19 cellular contexts compared by ENCODE assay signal in the genomic region with DNA sequence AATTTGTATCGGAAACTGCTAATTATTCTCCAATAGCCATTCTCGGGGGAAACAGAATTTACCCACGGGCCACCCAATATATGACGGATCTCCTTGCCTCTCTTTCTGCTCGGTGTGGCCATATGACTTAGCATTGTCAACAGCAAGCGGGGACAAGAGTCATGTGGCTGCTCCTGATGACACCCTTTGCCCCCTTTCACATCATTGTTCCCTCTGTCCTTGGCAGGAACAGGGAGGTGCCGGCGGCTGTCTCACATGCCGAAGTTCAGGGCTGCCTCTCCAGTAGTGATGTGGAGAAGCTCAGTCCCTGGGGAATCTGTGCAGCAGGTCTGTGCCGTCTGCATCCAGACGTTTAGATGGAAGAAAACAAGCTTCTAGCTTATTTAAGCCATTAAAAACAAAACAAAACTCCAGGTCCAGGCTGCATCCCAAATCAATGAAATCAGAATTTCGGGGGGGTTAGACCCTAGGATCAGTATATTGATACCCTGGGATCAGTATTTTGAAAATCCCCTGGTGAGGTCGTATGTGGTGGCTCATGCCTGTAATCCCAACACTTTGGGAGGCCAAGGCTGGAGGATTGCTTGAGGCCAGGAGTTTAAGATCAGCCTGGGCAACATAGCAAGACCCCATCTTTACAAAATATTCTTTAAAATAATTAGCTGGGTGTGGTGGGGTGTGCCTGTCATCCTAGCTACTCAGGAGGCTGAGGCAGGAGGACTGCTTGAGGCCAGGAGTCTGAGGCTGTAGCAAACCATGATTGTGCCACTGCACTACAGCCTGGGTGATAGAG. TPM values are rescaled to one million over a fixed set of nuclear protein-coding genes. Genes with fewer than 3 reads are reported as not detected.
"Had no signal": no experiment of that assay in that cellular context is flagged by ENCODE, and none has a peak within 500 bp of the region (broad histone marks: within the 10 kb centered on the region; RNA-seq: fewer than 3 reads in every experiment).

No MANE protein-coding gene starts in this region.

- H3K4me1 ChIP-seq: upper lobe of left lung had no signal

- H3K27ac ChIP-seq: brain microvascular endothelial cell, upper lobe of left lung had no signal

- H3K4me1 Mint-ChIP-seq: immature natural killer cell; stimulated activated memory B cell treated with anti-CD40 and anti-IgM and Interleukin-4, amounts not matched to agents 10 μg/mL and 1 μg/mL and 100 μg/mL, for 72 hours had no signal

- H3K27ac Mint-ChIP-seq: activated naive CD8-positive, alpha-beta T cell; endodermal cell; immature natural killer cell; stimulated activated memory B cell treated with anti-CD40 and anti-IgM and Interleukin-4, amounts not matched to agents 10 μg/mL and 1 μg/mL and 100 μg/mL, for 72 hours had no signal

- DNase-seq: activated CD4-positive, alpha-beta T cell treated with anti-CD3 and anti-CD28 coated beads for 1 hour; activated CD4-positive, alpha-beta T cell treated with anti-CD3 and anti-CD28 coated beads, Interleukin-2, amount 50 U/mL, for 48 hours; activated gamma-delta T cell; activated T-cell treated with anti-CD3 and anti-CD28 coated beads, Interleukin-2, amount 50 U/mL, for 48 hours; amygdala; brain microvascular endothelial cell; endodermal cell; erythroblast; immature natural killer cell; mesenchymal stem cell; T-helper 9 cell; upper lobe of left lung had no signal

- H3K4me3 Mint-ChIP-seq: activated naive CD8-positive, alpha-beta T cell; endodermal cell; immature natural killer cell; stimulated activated memory B cell treated with anti-CD40 and anti-IgM and Interleukin-4, amounts not matched to agents 10 μg/mL and 1 μg/mL and 100 μg/mL, for 72 hours had no signal

- H3K4me3 ChIP-seq: pancreas, smooth muscle cell, upper lobe of left lung had no signal

- H3K27me3 ChIP-seq: brain microvascular endothelial cell, pancreas, upper lobe of left lung had no signal

- H3K9me3 ChIP-seq: pancreas, upper lobe of left lung had no signal

- H3K27me3 Mint-ChIP-seq: activated naive CD8-positive, alpha-beta T cell had no signal

- H3K9me3 Mint-ChIP-seq: endodermal cell; immature natural killer cell; stimulated activated memory B cell treated with anti-CD40 and anti-IgM and Interleukin-4, amounts not matched to agents 10 μg/mL and 1 μg/mL and 100 μg/mL, for 72 hours had no signal

- H3K36me3 Mint-ChIP-seq: activated naive CD8-positive, alpha-beta T cell; immature natural killer cell; stimulated activated memory B cell treated with anti-CD40 and anti-IgM and Interleukin-4, amounts not matched to agents 10 μg/mL and 1 μg/mL and 100 μg/mL, for 72 hours had no signal

- ATAC-seq: stimulated activated memory B cell treated with anti-CD40 and anti-IgM and Interleukin-4, amounts not matched to agents 10 μg/mL and 1 μg/mL and 100 μg/mL, for 72 hours had no signal

- FAIRE-seq: pancreas had no signal

- H3K36me3 ChIP-seq: brain microvascular endothelial cell, pancreas, upper lobe of left lung had no signal

RNA-seq across cellular contexts. Expression of a gene that starts 10.8 kb away (rescaled TPM):
- polyA plus RNA-seq: immature natural killer cell, neural cell had no signal

RNA-seq across cellular contexts. Expression of a gene that starts 41.8 kb away (rescaled TPM):
- total RNA-seq: chondrocyte, dermis microvascular lymphatic vessel endothelial cell, endodermal cell had no signal
- polyA plus RNA-seq: immature natural killer cell, neural cell, smooth muscle cell had no signal
